8 cellular contexts compared by ENCODE assay signal in the genomic region with DNA sequence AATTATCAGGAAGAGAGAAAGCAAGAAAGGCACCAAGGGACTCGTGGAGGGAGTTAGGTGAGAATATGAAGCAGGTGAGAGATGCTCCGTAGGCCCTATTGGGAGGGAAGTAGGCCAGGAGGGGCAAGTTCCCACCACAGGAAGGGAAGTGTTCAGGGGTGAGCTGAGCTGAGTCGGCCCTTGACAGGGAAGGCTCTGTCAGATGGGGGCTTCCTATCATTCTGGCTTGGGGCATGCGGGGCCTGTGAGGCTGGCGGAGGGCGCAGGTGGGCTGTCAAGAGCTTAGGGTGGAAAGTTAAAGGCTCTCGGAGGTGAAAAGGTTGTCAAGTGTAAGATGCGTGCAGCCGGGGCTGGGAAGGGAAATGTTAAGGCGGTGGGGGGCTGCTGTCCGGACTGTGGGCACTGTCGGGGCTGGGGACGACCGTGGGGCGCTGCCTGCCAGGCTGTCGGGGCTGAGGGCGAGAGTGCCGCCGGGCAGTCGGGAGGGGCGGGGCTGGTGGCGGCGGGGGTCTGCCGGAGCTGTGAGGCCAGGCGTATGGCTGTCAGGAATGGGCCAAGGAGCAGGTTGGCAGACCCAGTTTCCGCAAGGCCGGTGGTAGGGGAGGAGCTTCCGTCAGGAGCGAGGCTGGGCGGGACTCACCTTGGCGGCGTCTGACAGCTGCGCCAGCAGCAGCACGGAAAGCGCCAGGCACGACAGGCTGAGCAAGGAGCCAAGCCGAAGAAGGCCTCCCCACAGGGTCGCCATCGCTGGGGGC. TPM values are rescaled to one million over a fixed set of nuclear protein-coding genes. Genes with fewer than 3 reads are reported as not detected.
DNase-seq lines count a peak whose midpoint lies in the region; ATAC-seq and TF ChIP-seq lines count a peak whose summit lies in the region.

No MANE protein-coding gene starts in this region.

- H3K27me3 Mint-ChIP-seq in WTC11 (ENCODE audit: low read depth): no peaks in the 10 kb centered on the region

- ATAC-seq in HG03045 (IDR thresholded peaks at IDR 0.05; ENCODE audit: unreplicated experiment): peak; percentile 68
- ATAC-seq in WTC11: peak; percentile 83

- H3K27ac ChIP-seq in caudate nucleus (ENCODE audit: low read depth, low read length): peak overlapping the region; percentile 93

- peak overlapping the region; percentile 34 for H3K27ac Mint-ChIP-seq in WTC11

- CTCF ChIA-PET in WTC11 (lab: Charles Lee): interaction anchor here (0.6 to 2.5 kb wide), 13 partner anchors 15 to 610 kb away, joined by 3 to 19 read pairs (median 4); a partner anchor contains a TSS

- POLR2A ChIA-PET in WTC11 (lab: Charles Lee): interaction anchor here (0.7 to 1.9 kb wide), 4 partner anchors 40 to 275 kb away, joined by 3 to 5 read pairs (median 4); a partner anchor contains a TSS

- TF ChIP-seq CTCF in WTC11 (IDR thresholded peaks at IDR 0.05) (no peak), kidney epithelial cell (IDR thresholded peaks at IDR 0.05; ENCODE audit: insufficient read depth, low read length, poor library complexity, severe bottlenecking) (no peak)

- DNase-seq in activated CD8-positive, alpha-beta memory T cell treated with anti-CD3 and anti-CD28 coated beads for 1 hour (ENCODE audit: extremely low read depth in 1 of 2, low read depth in 1 of 2): peak; percentile 50 to 63
- DNase-seq in activated CD8-positive, alpha-beta memory T cell treated with anti-CD3 and anti-CD28 coated beads for 24 hours: no peak
- DNase-seq in NCI-H2081 treated with DMSO at 0.1 percent for 48 hours (lab: John Stamatoyannopoulos, UW): peak; percentile 24
- DNase-seq in WTC11 (ENCODE audit: low spot score): peak; percentile 87
- peak in 43 of 61 donors; percentile 6 to 91 (median 82) for DNase-seq in caudate nucleus (lab: John Stamatoyannopoulos, UW)
- DNase-seq in kidney epithelial cell (ENCODE audit: low read depth): peak; percentile 43
- DNase-seq in stimulated activated CD4-positive, alpha-beta T cell treated with anti-CD3 and anti-CD28 coated beads, Interleukin-2, amount 100 ng/mL, for 24 hours: peak; percentile 80 to 83

- peak overlapping the region; percentile 94 for H3K4me3 Mint-ChIP-seq in WTC11

- H3K4me1 Mint-ChIP-seq in WTC11: peaks cover 26% of the 10 kb centered on the region

- no peaks in the 10 kb centered on the region for H3K36me3 ChIP-seq in kidney epithelial cell (ENCODE audit: control insufficient read depth, insufficient read depth, low read length)

- no peaks in the 10 kb centered on the region for H3K27me3 ChIP-seq in kidney epithelial cell (ENCODE audit: control insufficient read depth, insufficient read depth, low read length)

- no peaks in the 10 kb centered on the region for H3K36me3 Mint-ChIP-seq in WTC11

- peak overlapping the region; percentile 69 for H3K4me3 ChIP-seq in kidney epithelial cell (ENCODE audit: low read depth, low read length)

- no peaks in the 10 kb centered on the region for H3K9me3 Mint-ChIP-seq in WTC11

TF ChIP-seq in WTC11, 78 proteins besides CTCF, POLR2A, EP300 and RAD21:
- TF ChIP-seq SOX15 (CRISPR knock-in tag; IDR thresholded peaks at IDR 0.05): no peak
- TF ChIP-seq, protein P1, sequence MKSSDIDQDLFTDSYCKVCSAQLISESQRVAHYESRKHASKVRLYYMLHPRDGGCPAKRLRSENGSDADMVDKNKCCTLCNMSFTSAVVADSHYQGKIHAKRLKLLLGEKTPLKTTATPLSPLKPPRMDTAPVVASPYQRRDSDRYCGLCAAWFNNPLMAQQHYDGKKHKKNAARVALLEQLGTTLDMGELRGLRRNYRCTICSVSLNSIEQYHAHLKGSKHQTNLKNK (CRISPR knock-in tag; IDR thresholded peaks at IDR 0.05): no peak
- TF ChIP-seq FOXP1 (CRISPR knock-in tag; IDR thresholded peaks at IDR 0.05; ENCODE audit: borderline replicate concordance): peak; percentile 24; the same call in 1 of the 2 replicates

RNA-seq across cellular contexts. Expression of a gene that starts 0.5 kb away (rescaled TPM):
- 8.7 to 10.2 TPM (median 8.9 TPM) in 3 replicates for total RNA-seq in WTC11 (2021)
- total RNA-seq in kidney epithelial cell: 46.4 and 51.4 TPM in 2 replicates

RNA-seq across cellular contexts. Expression of a gene that starts 20.9 kb away (rescaled TPM):
- total RNA-seq in WTC11 (2021) (not detected in 3 replicates), kidney epithelial cell (not detected in 2 replicates)

RNA-seq across cellular contexts. Expression of a gene that starts 31.0 kb away (rescaled TPM):
- total RNA-seq in WTC11 (2021) (0.11 to 0.42 TPM in 2 of 3 replicates, not detected in the other), kidney epithelial cell (not detected in 2 replicates)

RNA-seq across cellular contexts. Expression of a gene that starts 40.1 kb away (rescaled TPM):
- total RNA-seq in WTC11 (2021) (3.9 to 4.5 TPM (median 4.4 TPM) in 3 replicates), kidney epithelial cell (20.5 and 24.0 TPM in 2 replicates)

RNA-seq across cellular contexts. Expression of a gene that starts 52.8 kb away (rescaled TPM):
- total RNA-seq in WTC11 (2021): 21.1 to 26.0 TPM (median 22.0 TPM) in 3 replicates
- 39.8 and 43.1 TPM in 2 replicates for total RNA-seq in kidney epithelial cell
